ENCODE assay signal across 7 cellular contexts in the genomic region with DNA sequence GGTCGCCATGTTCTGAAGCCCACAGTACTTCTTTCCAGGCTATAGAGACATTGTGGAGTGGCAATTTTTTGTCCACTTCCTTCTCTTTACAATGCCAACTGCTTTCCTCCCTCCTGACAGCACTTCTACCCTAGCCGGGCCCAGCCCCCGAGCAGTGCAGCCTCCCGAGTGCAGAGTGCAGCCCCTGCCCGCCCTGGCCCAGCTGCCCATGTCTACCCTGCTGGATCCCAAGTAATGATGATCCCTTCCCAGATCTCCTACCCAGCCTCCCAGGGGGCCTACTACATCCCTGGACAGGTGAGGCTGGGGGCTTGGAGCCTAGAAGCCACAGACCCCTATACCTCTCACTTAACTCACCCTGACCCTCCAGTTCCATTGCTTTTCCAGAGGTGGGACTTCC. TPM values are rescaled to one million over a fixed set of nuclear protein-coding genes. Genes with fewer than 3 reads are reported as not detected.
DNase-seq lines count a peak whose midpoint lies in the region; ATAC-seq and TF ChIP-seq lines count a peak whose summit lies in the region.

No MANE protein-coding gene starts in this region.

- no peak for DNase-seq in HL-60 (ENCODE audit: low read depth in 1 of 2, low spot score in 1 of 2)
- no peak for DNase-seq in WTC11 (ENCODE audit: low spot score)
- no peak for DNase-seq in fibroblast of mammary gland (ENCODE audit: low read depth)
- DNase-seq in spleen, result peak; percentile 75
- no peak for DNase-seq in MV-4-11 (lab: John Stamatoyannopoulos, UW)

- H3K4me3 ChIP-seq in HL-60 (replicated peaks; ENCODE audit: insufficient read depth, low read length), result peak overlapping the region; percentile 88; the same call in 1 of the 2 replicates
- H3K4me3 ChIP-seq in fibroblast of mammary gland (ENCODE audit: control insufficient read depth, low read depth, low read length), result peak overlapping the region; percentile 91
- peak overlapping the region in 5 of 8 donors; percentile 16 to 91 (median 74) for H3K4me3 ChIP-seq in spleen

- no peak overlapping the region for H3K27ac ChIP-seq in HL-60 (replicated peaks)
- H3K27ac ChIP-seq in spleen, result peak overlapping the region in 4 of 8 donors; percentile 96 to 99 (median 97)

- no peak for ATAC-seq in WTC11
- ATAC-seq in GM21723 (IDR thresholded peaks at IDR 0.05; ENCODE audit: unreplicated experiment), result no peak
- ATAC-seq in HG02798 (IDR thresholded peaks at IDR 0.05; ENCODE audit: poor library complexity, unreplicated experiment), result no peak

- WGBS in spleen, 5 donors, result 53 to 60% (median 58%) methylated on average over 5 of the region's 5 CpGs

- POLR2A ChIA-PET in WTC11 (lab: Charles Lee), result no interaction called here

- peaks cover 39% of the 10 kb centered on the region for H3K36me3 Mint-ChIP-seq in WTC11

- H3K9me3 ChIP-seq in spleen, result no peaks in the 10 kb centered on the region

- H3K36me3 ChIP-seq in spleen, result peaks cover 5 to 65% (median 45%) of the 10 kb centered on the region in 6 donors

- intact Hi-C loops in spleen (cut with DNase I; ENCODE audit: low total_unique reads), result loop anchor here (10.0 kb wide), 1 partner anchor 132 kb away; a partner anchor contains a TSS

- peak overlapping the region; percentile 69; the same call in 1 of the 2 replicates for H3K27ac Mint-ChIP-seq in WTC11

- no peak for TF ChIP-seq CTCF in HL-60 (IDR thresholded peaks at IDR 0.05; ENCODE audit: insufficient read depth, low read length)
- no peak for TF ChIP-seq CTCF in WTC11 (IDR thresholded peaks at IDR 0.05)
- no peak for TF ChIP-seq CTCF in fibroblast of mammary gland (conservative IDR thresholded peaks at IDR 0.05; ENCODE audit: control insufficient read depth, insufficient read depth, low read depth, low read length)
- no peak for TF ChIP-seq CTCF in spleen (IDR thresholded peaks at IDR 0.05 in 8 of 11, conservative IDR thresholded peaks at IDR 0.05 in 3 of 11)

- peak overlapping the region; percentile 12; the same call in 1 of the 2 replicates for H3K4me3 Mint-ChIP-seq in WTC11

- peaks cover 20 to 81% (median 67%) of the 10 kb centered on the region in 6 donors for H3K4me1 ChIP-seq in spleen

- CTCF ChIA-PET in WTC11 (lab: Charles Lee), result no interaction called here

- no peaks in the 10 kb centered on the region for H3K27me3 Mint-ChIP-seq in WTC11 (ENCODE audit: low read depth)

- H3K4me1 Mint-ChIP-seq in WTC11, result peaks cover 24% of the 10 kb centered on the region

- no peaks in the 10 kb centered on the region for H3K9me3 Mint-ChIP-seq in WTC11

- no peaks in the 10 kb centered on the region for H3K27me3 ChIP-seq in HL-60 (ENCODE audit: insufficient read depth, poor library complexity, severe bottlenecking)
- H3K27me3 ChIP-seq in spleen (replicated peaks in 1 of 7), result no peaks in the 10 kb centered on the region

- TF ChIP-seq POLR2A in spleen (IDR thresholded peaks at IDR 0.05), result no peak

TF ChIP-seq in WTC11, 78 proteins besides CTCF, POLR2A, EP300 and RAD21:
- no peak for TF ChIP-seq OVOL2 (CRISPR knock-in tag; IDR thresholded peaks at IDR 0.05; ENCODE audit: borderline replicate concordance)
- no peak for TF ChIP-seq PRRX2 (CRISPR knock-in tag; IDR thresholded peaks at IDR 0.05)
- TF ChIP-seq, protein P1, sequence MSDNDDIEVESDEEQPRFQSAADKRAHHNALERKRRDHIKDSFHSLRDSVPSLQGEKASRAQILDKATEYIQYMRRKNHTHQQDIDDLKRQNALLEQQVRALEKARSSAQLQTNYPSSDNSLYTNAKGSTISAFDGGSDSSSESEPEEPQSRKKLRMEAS (CRISPR knock-in tag; IDR thresholded peaks at IDR 0.05), result no peak
- TF ChIP-seq TEAD4 (CRISPR knock-in tag; IDR thresholded peaks at IDR 0.05), result no peak

RNA-seq across cellular contexts. Expression of a gene that starts 2.8 kb away (rescaled TPM):
- total RNA-seq in WTC11 (2021) (411 to 557 TPM (median 439 TPM) in 3 replicates), spleen (100 to 1,000 TPM; 191 to 294 (median 247) TPM)
- polyA plus RNA-seq in spleen, result 100 to 1,000 TPM in 1 of 3 donors, 10 to 100 TPM in 2; 83.4 to 136 (median 84.2) TPM

RNA-seq across cellular contexts. Expression of a gene that starts 18.2 kb away (rescaled TPM):
- 303 to 359 TPM (median 320 TPM) in 3 replicates for total RNA-seq in WTC11 (2021)
- 100 to 1,000 TPM; 130 to 191 (median 142) TPM for total RNA-seq in spleen
- polyA plus RNA-seq in spleen, result 10 to 100 TPM; 53.8 to 94.7 (median 62.4) TPM

RNA-seq across cellular contexts. Expression of a gene that starts 20.2 kb away (rescaled TPM):
- total RNA-seq in WTC11 (2021), result 20.3 to 23.0 TPM (median 20.4 TPM) in 3 replicates
- total RNA-seq in spleen, result 10 to 100 TPM; 12.9 to 24.6 (median 15.6) TPM
- 10 to 100 TPM in 1 of 3 donors, 1 to 10 TPM in 2; 6.5 to 12.4 (median 6.8) TPM for polyA plus RNA-seq in spleen

RNA-seq across cellular contexts. Expression of a gene that starts 41.4 kb away (rescaled TPM):
- 0.46 to 1.2 TPM (median 0.64 TPM) in 3 replicates for total RNA-seq in WTC11 (2021)
- not detected for total RNA-seq in spleen
- polyA plus RNA-seq in spleen, result not detected

RNA-seq across cellular contexts. Expression of a gene that starts 44.2 kb away (rescaled TPM):
- 15.7 to 22.6 TPM (median 17.0 TPM) in 3 replicates for total RNA-seq in WTC11 (2021)
- 1 to 10 TPM; 2.8 to 6.4 (median 3.8) TPM for total RNA-seq in spleen
- polyA plus RNA-seq in spleen, result 1 to 10 TPM; 1.6 to 4.2 (median 2.1) TPM
